In the genomic region with DNA sequence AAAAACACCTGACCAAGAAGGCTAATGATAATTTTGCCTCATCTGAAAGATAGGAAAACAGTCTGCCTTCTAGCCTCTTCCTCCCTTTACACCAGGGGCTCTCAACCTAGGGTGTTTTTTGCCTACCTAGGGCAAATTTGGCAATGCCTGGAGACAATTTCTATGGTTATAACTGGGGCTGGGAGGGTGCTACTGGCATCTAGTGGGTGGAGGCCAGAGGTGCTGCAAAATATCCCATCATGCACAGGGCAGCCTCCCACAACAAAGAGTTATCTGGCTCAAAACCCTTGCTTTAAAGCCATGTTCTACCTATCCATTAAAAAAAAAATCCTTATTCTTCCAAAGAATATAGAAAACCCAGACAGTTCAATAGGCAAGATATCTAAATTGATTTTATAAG, we compare ENCODE assay signal across 17 cellular contexts. TPM values are rescaled to one million over a fixed set of nuclear protein-coding genes. Genes with fewer than 3 reads are reported as not detected.
DNase-seq lines count a peak whose midpoint lies in the region; FAIRE-seq and TF ChIP-seq lines count a peak whose summit lies in the region.
"Had no signal": no experiment of that assay in that cellular context is flagged by ENCODE, and none has a peak within 500 bp of the region (broad histone marks: within the 10 kb centered on the region; RNA-seq: fewer than 3 reads in every experiment).

No MANE protein-coding gene starts in this region.

- no peak overlapping the region for H3K4me3 Mint-ChIP-seq in CD4-positive, alpha-beta memory T cell
- H3K4me3 Mint-ChIP-seq: activated naive CD4-positive, alpha-beta T cell treated with anti-CD3 and anti-CD28 coated beads, Interleukin-2, amount 50 U/mL, for 24 hours; CD14-positive monocyte; stimulated activated naive CD8-positive, alpha-beta T cell treated with anti-CD3 and anti-CD28 coated beads, Interleukin-15, Interleukin-2, amounts not matched to agents 100 ng/mL and 50 ng/mL, for 24 hours had no signal

- intact Hi-C loops in CD4-positive, alpha-beta memory T cell (cut with micrococcal nuclease) = loop anchor here (5.0 kb wide), 1 partner anchor 91 kb away; no protein-coding TSS in a partner anchor

- DNase-seq in CD4-positive, alpha-beta memory T cell = peak in 4 of 5 donors; percentile 22 to 31 (median 26)
- DNase-seq in GM12864 (ENCODE audit: low read depth) (no peak), NAMALWA (ENCODE audit: low spot score) (peak; percentile 46), H1 (ENCODE audit: low read depth in 1 of 2, low spot score in 2 of 2) (no peak), SKM-1 (lab: John Stamatoyannopoulos, UW; ENCODE audit: unreplicated experiment) (no peak), RPMI8226 (no peak), NCI-H1105 (lab: John Stamatoyannopoulos, UW) (no peak)
- DNase-seq: effector memory CD4-positive, alpha-beta T cell; foreskin fibroblast; NCI-H1048; NCI-H2171; SHP77 treated with DMSO at 0.1 percent for 48 hours had no signal

- H3K9me3 ChIP-seq in CD4-positive, alpha-beta memory T cell (ENCODE audit: control insufficient read depth in 1 of 2, low read length in 2 of 2) = no peaks in the 10 kb centered on the region
- no peaks in the 10 kb centered on the region for H3K9me3 ChIP-seq in H1 (ENCODE audit: insufficient read depth in 2 of 2, low read depth in 1 of 2, low read length in 1 of 2)

- no peak overlapping the region for H2BK20ac ChIP-seq in H1 (ENCODE audit: low read length)

- peak overlapping the region in 2 of 7 donors; percentile 56 to 57 for H3K27ac Mint-ChIP-seq in CD4-positive, alpha-beta memory T cell
- H3K27ac Mint-ChIP-seq: activated naive CD4-positive, alpha-beta T cell treated with anti-CD3 and anti-CD28 coated beads, Interleukin-2, amount 50 U/mL, for 24 hours; CD14-positive monocyte had no signal

- H3K79me1 ChIP-seq in H1 (ENCODE audit: low read depth, low read length) = no peaks in the 10 kb centered on the region

- H3K56ac ChIP-seq in H1 (replicated peaks; ENCODE audit: insufficient read length, low read depth, low read length) = no peak overlapping the region

- POLR2A ChIA-PET in CD4-positive, alpha-beta memory T cell (lab: Charles Lee; ENCODE audit: partially characterized antibody) = interaction anchor here (0.5 to 5.6 kb wide), 2 partner anchors 45 to 737 kb away, joined by 3 to 33 read pairs; a partner anchor contains a TSS
- POLR2A ChIA-PET in H1 (lab: Charles Lee; ENCODE audit: partially characterized antibody) = no interaction called here

- no peak overlapping the region for H3K4ac ChIP-seq in H1 (replicated peaks; ENCODE audit: insufficient read length, low read depth, low read length)

- no peak overlapping the region for H2BK15ac ChIP-seq in H1 (ENCODE audit: low read length)

- peak; percentile 30 for TF ChIP-seq CTCF in GM12864 (IDR thresholded peaks at IDR 0.05; ENCODE audit: low read depth, low read length, missing control alignments)
- peak; percentile 11 to 22 (median 14); a peak in 3 of 4 replicates for TF ChIP-seq CTCF in H1 (IDR thresholded peaks at IDR 0.05; ENCODE audit: control extremely low read depth in 1 of 3, insufficient read depth in 1 of 3, low read depth in 1 of 3, low read length in 3 of 3)

- no peak overlapping the region for H3K4me3 ChIP-seq in CD4-positive, alpha-beta memory T cell (ENCODE audit: low read length in 2 of 2)
- no peak overlapping the region for H3K4me3 ChIP-seq in GM12864 (ENCODE audit: low read depth, low read length)
- H3K4me3 ChIP-seq in H1 (ENCODE audit: extremely low read depth in 1 of 4, insufficient read depth in 2 of 4, low read depth in 3 of 4, low read length in 4 of 4) = no peak overlapping the region
- H3K4me3 ChIP-seq: cardiac muscle cell had no signal

- H3K36me3 ChIP-seq in CD4-positive, alpha-beta memory T cell (ENCODE audit: insufficient read depth, low read length) = no peaks in the 10 kb centered on the region
- H3K36me3 ChIP-seq in H1 (ENCODE audit: control insufficient read depth in 2 of 4, insufficient read depth in 4 of 4, low read length in 3 of 4) = no peaks in the 10 kb centered on the region
- H3K36me3 ChIP-seq: cardiac muscle cell had no signal

- no peak for FAIRE-seq in H1 (lab: Jason Lieb, UNC)

- no peak overlapping the region for H2BK5ac ChIP-seq in H1 (ENCODE audit: low read depth, low read length)

- no peaks in the 10 kb centered on the region for H4K20me1 ChIP-seq in H1 (replicated peaks in 1 of 2; ENCODE audit: control insufficient read depth in 1 of 2, insufficient read depth in 2 of 2, low read length in 2 of 2)

- H3K23ac ChIP-seq in H1 (ENCODE audit: insufficient read length) = no peak overlapping the region

- H3K27ac ChIP-seq in CD4-positive, alpha-beta memory T cell (ENCODE audit: low read depth, low read length) = no peak overlapping the region
- no peak overlapping the region for H3K27ac ChIP-seq in H1 (ENCODE audit: low read depth, low read length)
- H3K27ac ChIP-seq: cardiac muscle cell, parathyroid adenoma had no signal

- H3K27me3 ChIP-seq in CD4-positive, alpha-beta memory T cell (ENCODE audit: insufficient read depth, low read length) = no peaks in the 10 kb centered on the region
- H3K27me3 ChIP-seq in H1 (replicated peaks in 1 of 4; ENCODE audit: control insufficient read depth in 3 of 4, extremely low read depth in 1 of 4, insufficient read depth in 3 of 4, low read length in 3 of 4) = no peaks in the 10 kb centered on the region
- H3K27me3 ChIP-seq: cardiac muscle cell had no signal

- H3K4me1 Mint-ChIP-seq in CD4-positive, alpha-beta memory T cell = peaks cover 4 to 24% (median 12%) of the 10 kb centered on the region in 4 donors

- peaks cover 11% of the 10 kb centered on the region for H3K4me1 ChIP-seq in CD4-positive, alpha-beta memory T cell (ENCODE audit: insufficient read depth, low read length)
- no peaks in the 10 kb centered on the region for H3K4me1 ChIP-seq in H1 (replicated peaks in 1 of 4; ENCODE audit: control insufficient read depth in 3 of 4, insufficient read depth in 4 of 4, low read length in 3 of 4)
- H3K4me1 ChIP-seq: parathyroid adenoma had no signal

- no peak for TF ChIP-seq POLR2A in H1 (IDR thresholded peaks at IDR 0.05; ENCODE audit: control extremely low read depth in 1 of 2, low read depth in 2 of 2, low read length in 2 of 2)

- H2BK120ac ChIP-seq in H1 (replicated peaks; ENCODE audit: low read depth, low read length) = no peak overlapping the region

- no peak overlapping the region for H4K5ac ChIP-seq in H1 (ENCODE audit: insufficient read length, low read depth, low read length)

- CTCF ChIA-PET in CD4-positive, alpha-beta memory T cell (lab: Charles Lee; ENCODE audit: partially characterized antibody) = interaction anchor here (0.8 kb wide), 1 partner anchor 524 kb away, joined by 3 read pairs; no protein-coding TSS in a partner anchor
- CTCF ChIA-PET in H1 (lab: Charles Lee; ENCODE audit: partially characterized antibody) = interaction anchor here (0.9 kb wide), 1 partner anchor 44 kb away, joined by 3 read pairs; no protein-coding TSS in a partner anchor

- no peak for TF ChIP-seq EP300 in H1 (IDR thresholded peaks at IDR 0.05; ENCODE audit: borderline replicate concordance in 1 of 2, low read depth in 2 of 2, low read length in 2 of 2)

- H3K18ac ChIP-seq in H1 (ENCODE audit: extremely low read depth, low read length) = no peak overlapping the region

- TF ChIP-seq RAD21 in H1 (IDR thresholded peaks at IDR 0.05 in 1 of 2, conservative IDR thresholded peaks at IDR 0.05 in 1 of 2; ENCODE audit: low read depth in 2 of 2, low read length in 2 of 2) = peak in 1 of 2 experiments; percentile 30; a peak in 1 of 4 replicates

- no peaks in the 10 kb centered on the region for H3K23me2 ChIP-seq in H1 (ENCODE audit: low read depth, low read length)

- no peak overlapping the region for H2AK5ac ChIP-seq in H1 (ENCODE audit: low read depth, low read length)

- H3K14ac ChIP-seq in H1 (ENCODE audit: insufficient read length) = no peak overlapping the region

- H4K8ac ChIP-seq in H1 (ENCODE audit: extremely low read depth, insufficient read depth, low read length) = no peak overlapping the region

- no peaks in the 10 kb centered on the region for H3K79me2 ChIP-seq in H1 (ENCODE audit: control insufficient read depth in 1 of 2, insufficient read depth in 2 of 2, low read length in 2 of 2)
- H3K79me2 ChIP-seq: parathyroid adenoma had no signal

- no peak overlapping the region for H4K91ac ChIP-seq in H1 (replicated peaks; ENCODE audit: insufficient read length, low read length)

- H3K9me3 Mint-ChIP-seq in CD4-positive, alpha-beta memory T cell = no peaks in the 10 kb centered on the region
- H3K9me3 Mint-ChIP-seq: activated naive CD4-positive, alpha-beta T cell treated with anti-CD3 and anti-CD28 coated beads, Interleukin-2, amount 50 U/mL, for 24 hours; stimulated activated naive CD8-positive, alpha-beta T cell treated with anti-CD3 and anti-CD28 coated beads, Interleukin-15, Interleukin-2, amounts not matched to agents 100 ng/mL and 50 ng/mL, for 24 hours had no signal

- H2AFZ ChIP-seq in H1 (ENCODE audit: low read length) = no peak overlapping the region
- H2AFZ ChIP-seq: parathyroid adenoma had no signal

- H3K4me2 ChIP-seq in H1 (ENCODE audit: insufficient read depth in 1 of 2, low read depth in 2 of 2, low read length in 2 of 2) = no peak overlapping the region

- H2BK12ac ChIP-seq in H1 (ENCODE audit: low read depth, low read length) = no peak overlapping the region

- no peaks in the 10 kb centered on the region for H3K27me3 Mint-ChIP-seq in CD4-positive, alpha-beta memory T cell
- H3K27me3 Mint-ChIP-seq: activated naive CD4-positive, alpha-beta T cell treated with anti-CD3 and anti-CD28 coated beads, Interleukin-2, amount 50 U/mL, for 24 hours; stimulated activated naive CD8-positive, alpha-beta T cell treated with anti-CD3 and anti-CD28 coated beads, Interleukin-15, Interleukin-2, amounts not matched to agents 100 ng/mL and 50 ng/mL, for 24 hours had no signal

- H3K9ac ChIP-seq in H1 (replicated peaks in 1 of 4; ENCODE audit: extremely low read depth in 1 of 4, low read depth in 3 of 4, low read length in 3 of 4) = no peak overlapping the region
- H3K9ac ChIP-seq: parathyroid adenoma had no signal

- H3K36me3 Mint-ChIP-seq in CD4-positive, alpha-beta memory T cell = no peaks in the 10 kb centered on the region
- H3K36me3 Mint-ChIP-seq: activated naive CD4-positive, alpha-beta T cell treated with anti-CD3 and anti-CD28 coated beads, Interleukin-2, amount 50 U/mL, for 24 hours; CD14-positive monocyte had no signal

TF ChIP-seq in H1, 55 proteins besides CTCF, POLR2A, EP300 and RAD21 (continues in another document):
- no peak for TF ChIP-seq YY1 (IDR thresholded peaks at IDR 0.05; ENCODE audit: low read depth, low read length)

RNA-seq across cellular contexts. Expression of a gene that starts 45.0 kb away (rescaled TPM):
- total RNA-seq in CD4-positive, alpha-beta memory T cell = 100 to 1,000 TPM; 161 to 164 TPM
- polyA plus RNA-seq in CD4-positive, alpha-beta memory T cell = 100 to 1,000 TPM in 1 of 2 donors, 10 to 100 TPM in 1; 92.0 to 125 TPM
- total RNA-seq in H1 (2021; fragmentation: NEBNext Ultra II Directional; extraction: Animal tissue kit (Norgen Biotek cat#: 25700)) = 5.4 and 7.7 TPM in 2 replicates
- polyA plus RNA-seq in H1 (2011; rRNA removed) = 0.61 and 1.7 TPM in 2 replicates
- 1.5 TPM for polyA plus RNA-seq in H1 (2011; cell fraction: cytosol; rRNA removed)
- 1.2 TPM for polyA plus RNA-seq in H1 (2011; cell fraction: nucleus; rRNA removed)
- 2.1 to 4.9 TPM (median 3.4 TPM) in 4 replicates for polyA plus RNA-seq in H1 (2012, experiment 1 of 2)
- 0.41 TPM for polyA plus RNA-seq in H1 (2012, experiment 2 of 2)
- 5.9 TPM for polyA plus RNA-seq in H1 (2013, experiment 1 of 2)
- polyA plus RNA-seq in H1 (2013, experiment 2 of 2) = 5.2 TPM
- 5.4 and 10.8 TPM in 2 replicates for polyA minus RNA-seq in H1 (2011; rRNA and poly(A)+ RNA removed)
- polyA minus RNA-seq in H1 (2011; cell fraction: cytosol; rRNA and poly(A)+ RNA removed) = 2.7 TPM
- polyA minus RNA-seq in H1 (2011; cell fraction: nucleus; rRNA and poly(A)+ RNA removed) = 7.5 TPM

Comparison
In these comparisons a context has a peak if more than half of its experiments do, and no peak if none do; other contexts are left out.
1. DNase-seq: peak in CD4-positive, alpha-beta memory T cell (4 of 5) and NAMALWA (single experiment); none in GM12864 (single experiment), H1 (0 of 2), SKM-1 (single experiment), RPMI8226 (single experiment) and NCI-H1105 (single experiment).
2. RNA of a gene that starts 45.0 kb away (total RNA-seq): 161 to 164 TPM in CD4-positive, alpha-beta memory T cell; 5.4 to 7.7 TPM in H1; every median in the first group is over 10 times any median in the second.